In genomic region chr5:133059621-133060020, GRCh38 we compare ENCODE assay signal across 1 cellular context.
TF ChIP-seq lines count a peak whose summit lies in the region.

No MANE protein-coding gene starts in this region.

TF ChIP-seq in SK-N-SH, 30 proteins besides CTCF, POLR2A, EP300 and RAD21 (continued from another document):
- TF ChIP-seq PBX3 (IDR thresholded peaks at IDR 0.05) (no peak), MEF2A (IDR thresholded peaks at IDR 0.05; ENCODE audit: borderline replicate concordance, low read depth) (no peak), GATA2 (CRISPR knock-in tag; IDR thresholded peaks at IDR 0.05) (no peak), MXI1 (IDR thresholded peaks at IDR 0.05; ENCODE audit: low read depth, low read length) (no peak), USF2 (IDR thresholded peaks at IDR 0.05; ENCODE audit: borderline replicate concordance, low read depth, low read length) (no peak), MAX (IDR thresholded peaks at IDR 0.05; ENCODE audit: low read depth) (no peak), SMC3 (IDR thresholded peaks at IDR 0.05; ENCODE audit: low read depth, low read length) (no peak), FOSL2 (IDR thresholded peaks at IDR 0.05; ENCODE audit: borderline replicate concordance, low read depth) (no peak), JUND (IDR thresholded peaks at IDR 0.05) (no peak)
